In genomic region chr22:21102659-21103267, GRCh38 we compare ENCODE assay signal across 8 cellular contexts. TPM values are rescaled to one million over a fixed set of nuclear protein-coding genes. Genes with fewer than 3 reads are reported as not detected.
DNase-seq lines count a peak whose midpoint lies in the region; ATAC-seq and TF ChIP-seq lines count a peak whose summit lies in the region.

No MANE protein-coding gene starts in this region.

- ATAC-seq in upper lobe of left lung (ENCODE audit: low FRiP score in 2 of 2) = peak; percentile 91 to 92
- no peak for ATAC-seq in HG03159 (IDR thresholded peaks at IDR 0.05; ENCODE audit: unreplicated experiment)

- no peak for TF ChIP-seq POLR2A in upper lobe of left lung (IDR thresholded peaks at IDR 0.05)

- H3K27ac ChIP-seq in upper lobe of left lung = no peak overlapping the region

- in situ Hi-C loops in SK-MEL-5 (cut with HindIII; ENCODE audit: low pct_unique_long_range_greater_than_20kb, low sequenced_read_pairs) = no loop called here

- no peaks in the 10 kb centered on the region for H3K9me3 ChIP-seq in upper lobe of left lung

- no peaks in the 10 kb centered on the region for H3K27me3 ChIP-seq in upper lobe of left lung

- no peak for TF ChIP-seq EP300 in upper lobe of left lung (IDR thresholded peaks at IDR 0.05)

- peak; percentile 68 to 78 (median 72) for TF ChIP-seq CTCF in upper lobe of left lung (IDR thresholded peaks at IDR 0.05)

- DNase-seq in EL (peak; percentile 83), LHCN-M2 (ENCODE audit: low read depth) (peak; percentile 52), SK-MEL-5 (ENCODE audit: low read depth, low spot score) (peak; percentile 88), head of caudate nucleus (peak; percentile 48 to 91 (median 81)), pons (ENCODE audit: low spot score) (peak; percentile 47), upper lobe of left lung (peak; percentile 54 to 82)
- DNase-seq in activated naive CD4-positive, alpha-beta T cell treated with Interleukin-2 at 50 U/mL for 16 hours = peak; percentile 77

- no peak overlapping the region for H3K4me3 ChIP-seq in upper lobe of left lung

- WGBS in upper lobe of left lung, 2 donors = 1% methylated on average over 10 to 17 of the region's 17 CpGs

- peaks cover 0 to 7% (median 4%) of the 10 kb centered on the region in 4 donors for H3K4me1 ChIP-seq in upper lobe of left lung

- no peaks in the 10 kb centered on the region for H3K36me3 ChIP-seq in upper lobe of left lung

- intact Hi-C loops in head of caudate nucleus (cut with DNase I) = no loop called here

RNA-seq across cellular contexts. Expression of gene LRRC74B, which starts 57.0 kb away (rescaled TPM):
- total RNA-seq in LHCN-M2 (2014; rRNA removed) (0.11 and 0.13 TPM in 2 replicates), upper lobe of left lung (1 to 10 TPM in 5 of 6 donors, under 1 TPM in 1; 0.14 to 6.6 (median 3.2) TPM)
- polyA plus RNA-seq in LHCN-M2 (2012) = 0.07 TPM
- 0.03 TPM in 1 of 2 replicates, not detected in the other for total RNA-seq in SK-MEL-5 (2014; rRNA removed; shearing (Covaris generic))
- not detected in 2 replicates for polyA plus RNA-seq in SK-MEL-5 (2015; cell fraction: cytosol; rRNA removed)
- not detected in 2 replicates for polyA plus RNA-seq in SK-MEL-5 (2015; cell fraction: nucleus; rRNA removed)
